In genomic region chr19:39833464-39834286, GRCh38 we compare ENCODE assay signal across 8 cellular contexts. TPM values are rescaled to one million over a fixed set of nuclear protein-coding genes. Genes with fewer than 3 reads are reported as not detected.
A peak's percentile ranks its signal among the peaks of the same experiment; 100 is the strongest.
DNase-seq lines count a peak whose midpoint lies in the region; ATAC-seq, FAIRE-seq and TF ChIP-seq lines count a peak whose summit lies in the region.

TSS of gene DYRK1B (minus strand) at chr19:39834162. CDS start at chr19:39831867, 2,295 bp downstream.

- peaks cover 24% of the 10 kb centered on the region for H3K4me1 Mint-ChIP-seq in T-helper 2 cell treated with Interferon-gamma antibody and Interleukin-4, amounts not matched to agents 5 μg/mL and 100 μg/mL, for 36 hours (ENCODE audit: low read depth)
- H3K4me1 Mint-ChIP-seq in astrocyte (ENCODE audit: low read depth, unreplicated experiment) (peaks cover 17% of the 10 kb centered on the region), progenitor cell of endocrine pancreas (ENCODE audit: low read depth) (peaks cover 18% of the 10 kb centered on the region)

- H3K79me2 ChIP-seq in HCT116 (ENCODE audit: insufficient read depth, low read length) (peaks cover 28% of the 10 kb centered on the region), astrocyte (ENCODE audit: insufficient read depth, low read length) (peaks cover 31% of the 10 kb centered on the region)

- TF ChIP-seq CTCF in HCT116 (IDR thresholded peaks at IDR 0.05 in 2 of 3, conservative IDR thresholded peaks at IDR 0.05 in 1 of 3; ENCODE audit: borderline replicate concordance in 1 of 3, insufficient read depth in 1 of 3, low read depth in 2 of 3, low read length in 2 of 3) (no peak), astrocyte (IDR thresholded peaks at IDR 0.05; ENCODE audit: insufficient read depth, low read depth, low read length) (no peak), right atrium auricular region (IDR thresholded peaks at IDR 0.05) (no peak), progenitor cell of endocrine pancreas (IDR thresholded peaks at IDR 0.05; ENCODE audit: unreplicated experiment) (no peak), upper lobe of right lung (IDR thresholded peaks at IDR 0.05) (no peak)

- no peak for TF ChIP-seq RAD21 in HCT116 (IDR thresholded peaks at IDR 0.05; ENCODE audit: low read depth)

- no peaks in the 10 kb centered on the region for H3K9me3 Mint-ChIP-seq in T-helper 2 cell treated with Interferon-gamma antibody and Interleukin-4, amounts not matched to agents 5 μg/mL and 100 μg/mL, for 36 hours
- H3K9me3 Mint-ChIP-seq in astrocyte (ENCODE audit: unreplicated experiment) = peaks cover 2% of the 10 kb centered on the region
- no peaks in the 10 kb centered on the region for H3K9me3 Mint-ChIP-seq in progenitor cell of endocrine pancreas (ENCODE audit: low read depth)

- ATAC-seq in HCT116 = peak; percentile 81
- peak; percentile 94 for ATAC-seq in upper lobe of right lung

- H4K20me1 ChIP-seq in HCT116 (ENCODE audit: insufficient read depth) (no peaks in the 10 kb centered on the region; the same call in 1 of the 2 replicates), astrocyte (ENCODE audit: insufficient read depth, low read length) (peaks cover 12% of the 10 kb centered on the region)

- no peak for TF ChIP-seq POLR2A in HCT116 (IDR thresholded peaks at IDR 0.05; ENCODE audit: borderline replicate concordance, extremely low read depth, insufficient read depth, insufficient read length)

- peak; percentile 99 for DNase-seq in GM03348 (ENCODE audit: low spot score)
- no peak for DNase-seq in HCT116 (ENCODE audit: low read depth, low spot score)
- peak; percentile 94 for DNase-seq in NCI-H1092 treated with DMSO at 0.1 percent for 48 hours (lab: John Stamatoyannopoulos, UW)
- DNase-seq in T-helper 2 cell treated with Interferon-gamma antibody and Interleukin-4, amounts not matched to agents 5 μg/mL and 100 μg/mL, for 36 hours (ENCODE audit: low spot score) = peak; percentile 92
- peak; percentile 87 for DNase-seq in astrocyte (ENCODE audit: low read depth)
- DNase-seq in right atrium auricular region (ENCODE audit: low spot score) = peak; percentile 98
- DNase-seq in progenitor cell of endocrine pancreas (ENCODE audit: low spot score, unreplicated experiment) = peak; percentile 95
- DNase-seq in upper lobe of right lung = peak; percentile 99

- no peaks in the 10 kb centered on the region for H3K9me3 ChIP-seq in HCT116 (ENCODE audit: control insufficient read depth in 1 of 2, insufficient read depth in 1 of 2, low read depth in 1 of 2, low read length in 2 of 2)
- H3K9me3 ChIP-seq in astrocyte (ENCODE audit: insufficient read depth, low read depth, low read length) = no peaks in the 10 kb centered on the region
- H3K9me3 ChIP-seq in right atrium auricular region = no peaks in the 10 kb centered on the region
- no peaks in the 10 kb centered on the region for H3K9me3 ChIP-seq in upper lobe of right lung

- H3K27ac ChIP-seq in HCT116 (ENCODE audit: low read depth, low read length) = no peak within 1 kb of the TSS
- peak within 1 kb of the TSS; percentile 96 for H3K27ac ChIP-seq in astrocyte (ENCODE audit: low read depth, low read length)
- peak within 1 kb of the TSS; percentile 83 to 94 for H3K27ac ChIP-seq in right atrium auricular region
- peak within 1 kb of the TSS; percentile 95 for H3K27ac ChIP-seq in upper lobe of right lung

- H3K9ac ChIP-seq in HCT116 (ENCODE audit: low read length) = no peak within 1 kb of the TSS
- peak within 1 kb of the TSS; percentile 98 for H3K9ac ChIP-seq in astrocyte (ENCODE audit: low read length)

- H3K4me2 ChIP-seq in HCT116 (ENCODE audit: low read length) = no peak within 1 kb of the TSS
- peak within 1 kb of the TSS; percentile 92 for H3K4me2 ChIP-seq in astrocyte (ENCODE audit: low read length)

- no peaks in the 10 kb centered on the region for H3K9me2 ChIP-seq in HCT116 (ENCODE audit: insufficient read depth)

- H3K27me3 ChIP-seq in HCT116 (ENCODE audit: insufficient read depth, low read length) = no peaks in the 10 kb centered on the region
- H3K27me3 ChIP-seq in astrocyte (ENCODE audit: insufficient read depth, low read length) = no peaks in the 10 kb centered on the region
- no peaks in the 10 kb centered on the region for H3K27me3 ChIP-seq in right atrium auricular region
- H3K27me3 ChIP-seq in upper lobe of right lung = no peaks in the 10 kb centered on the region

- FAIRE-seq in astrocyte (lab: Jason Lieb, UNC) = no peak

- H3K4me3 ChIP-seq in HCT116 (replicated peaks in 1 of 2; ENCODE audit: low read depth in 1 of 2, low read length in 2 of 2) (no peak within 1 kb of the TSS), astrocyte (ENCODE audit: insufficient read depth, low read depth, low read length) (peak within 1 kb of the TSS; percentile 78), right atrium auricular region (peak within 1 kb of the TSS; percentile 54 to 97), upper lobe of right lung (peak within 1 kb of the TSS; percentile 99)

- H3K36me3 ChIP-seq in HCT116 (ENCODE audit: control insufficient read depth in 1 of 2, insufficient read depth in 2 of 2, low read length in 2 of 2) (peaks cover 56 to 81% of the 10 kb centered on the region in 2 experiments), astrocyte (ENCODE audit: insufficient read depth, low read length) (peaks cover 50% of the 10 kb centered on the region), right atrium auricular region (peaks cover 60% of the 10 kb centered on the region), upper lobe of right lung (peaks cover 69% of the 10 kb centered on the region)

- BruUV-seq in HCT116 (replicated peaks; lab: Mats Ljungman, UMichigan) = no TSS peak

- RAD21 ChIA-PET in HCT116 (lab: Charles Lee; ENCODE audit: low non-redundant PET in 1 of 2, low total read pairs in 2 of 2, uncharacterized antibody in 2 of 2, unreplicated experiment in 2 of 2) = no interaction called here

- intact Hi-C loops in HCT116 (cut with micrococcal nuclease) = no loop called here
- intact Hi-C loops in upper lobe of right lung (cut with DNase I) = no loop called here

- POLR2A ChIA-PET in HCT116 (lab: Charles Lee) = no interaction called here

- H2AFZ ChIP-seq in HCT116 (ENCODE audit: low read depth, low read length, poor library complexity, severe bottlenecking) (no peak within 1 kb of the TSS), astrocyte (ENCODE audit: low read depth, low read length) (peak within 1 kb of the TSS; percentile 91)

- peak within 1 kb of the TSS; percentile 80 for H3K4me3 Mint-ChIP-seq in T-helper 2 cell treated with Interferon-gamma antibody and Interleukin-4, amounts not matched to agents 5 μg/mL and 100 μg/mL, for 36 hours
- H3K4me3 Mint-ChIP-seq in astrocyte (ENCODE audit: unreplicated experiment) = peak within 1 kb of the TSS; percentile 94
- peak within 1 kb of the TSS; percentile 86 for H3K4me3 Mint-ChIP-seq in progenitor cell of endocrine pancreas (ENCODE audit: low read depth)

- no peaks in the 10 kb centered on the region for H3K4me1 ChIP-seq in HCT116 (ENCODE audit: control insufficient read depth in 1 of 2, insufficient read depth in 2 of 2, low read length in 2 of 2)
- peaks cover 6% of the 10 kb centered on the region for H3K4me1 ChIP-seq in astrocyte (ENCODE audit: insufficient read depth, low read length)
- peaks cover 0 to 18% of the 10 kb centered on the region in 2 donors for H3K4me1 ChIP-seq in right atrium auricular region
- peaks cover 10% of the 10 kb centered on the region for H3K4me1 ChIP-seq in upper lobe of right lung

- no peaks in the 10 kb centered on the region for H3K27me3 Mint-ChIP-seq in T-helper 2 cell treated with Interferon-gamma antibody and Interleukin-4, amounts not matched to agents 5 μg/mL and 100 μg/mL, for 36 hours (ENCODE audit: low read depth)
- H3K27me3 Mint-ChIP-seq in astrocyte (ENCODE audit: low read depth, unreplicated experiment) = no peaks in the 10 kb centered on the region
- no peaks in the 10 kb centered on the region for H3K27me3 Mint-ChIP-seq in progenitor cell of endocrine pancreas

- CTCF ChIA-PET in HCT116 (lab: Charles Lee) = no interaction called here

- peak within 1 kb of the TSS; percentile 94 for H3K27ac Mint-ChIP-seq in T-helper 2 cell treated with Interferon-gamma antibody and Interleukin-4, amounts not matched to agents 5 μg/mL and 100 μg/mL, for 36 hours
- H3K27ac Mint-ChIP-seq in astrocyte (ENCODE audit: unreplicated experiment) (peak within 1 kb of the TSS; percentile 93), progenitor cell of endocrine pancreas (peak within 1 kb of the TSS; percentile 94)

- H3K36me3 Mint-ChIP-seq in T-helper 2 cell treated with Interferon-gamma antibody and Interleukin-4, amounts not matched to agents 5 μg/mL and 100 μg/mL, for 36 hours (ENCODE audit: low read depth) = peaks cover 54% of the 10 kb centered on the region
- peaks cover 26% of the 10 kb centered on the region for H3K36me3 Mint-ChIP-seq in astrocyte (ENCODE audit: low read depth, unreplicated experiment)
- peaks cover 29% of the 10 kb centered on the region for H3K36me3 Mint-ChIP-seq in progenitor cell of endocrine pancreas (ENCODE audit: insufficient read depth)

TF ChIP-seq in HCT116, 20 proteins besides CTCF, POLR2A, EP300 and RAD21:
- TF ChIP-seq TCF7L2 (IDR thresholded peaks at IDR 0.05; ENCODE audit: borderline replicate concordance, extremely low read depth, insufficient read depth, insufficient read length) = no peak
- TF ChIP-seq FOSL1 (IDR thresholded peaks at IDR 0.05; ENCODE audit: low read depth) = no peak
- no peak for TF ChIP-seq EZH2phosphoT487 (IDR thresholded peaks at IDR 0.05; ENCODE audit: borderline replicate concordance)
- no peak for TF ChIP-seq MAX (IDR thresholded peaks at IDR 0.05)
- no peak for TF ChIP-seq EZH2 (IDR thresholded peaks at IDR 0.05)

RNA-seq across cellular contexts. Expression of gene DYRK1B, which starts in this region (rescaled TPM):
- total RNA-seq in HCT116 (2021; ENCODE audit: unreplicated experiment) (7.3 TPM), astrocyte (25.4 and 31.4 TPM in 2 replicates), right atrium auricular region (10 to 100 TPM; 11.1 to 14.5 TPM), progenitor cell of endocrine pancreas (80.7 and 90.7 TPM in 2 replicates), upper lobe of right lung (16.7 TPM)
- polyA plus RNA-seq in HCT116 (2012) = 3.7 and 3.8 TPM in 2 replicates

Comparison
In these comparisons a context has a peak if more than half of its experiments do, and no peak if none do; other contexts are left out.
1. H3K4me3 ChIP-seq: peak in astrocyte (single experiment), right atrium auricular region (2 of 2) and upper lobe of right lung (single experiment); none in HCT116 (0 of 2).
2. Peak in every context shown above with its lines, with median percentiles within 50 percentile points of each other: H3K27ac Mint-ChIP-seq and H3K4me3 Mint-ChIP-seq.